In genomic region chrX:136204571-136204970, GRCh38 we compare ENCODE assay signal across 1 cellular context.
TF ChIP-seq lines count a peak whose summit lies in the region.

No MANE protein-coding gene starts in this region.

TF ChIP-seq in K562, 482 proteins besides CTCF, POLR2A, EP300 and RAD21 (continued from another document):
- TF ChIP-seq, protein P1, sequence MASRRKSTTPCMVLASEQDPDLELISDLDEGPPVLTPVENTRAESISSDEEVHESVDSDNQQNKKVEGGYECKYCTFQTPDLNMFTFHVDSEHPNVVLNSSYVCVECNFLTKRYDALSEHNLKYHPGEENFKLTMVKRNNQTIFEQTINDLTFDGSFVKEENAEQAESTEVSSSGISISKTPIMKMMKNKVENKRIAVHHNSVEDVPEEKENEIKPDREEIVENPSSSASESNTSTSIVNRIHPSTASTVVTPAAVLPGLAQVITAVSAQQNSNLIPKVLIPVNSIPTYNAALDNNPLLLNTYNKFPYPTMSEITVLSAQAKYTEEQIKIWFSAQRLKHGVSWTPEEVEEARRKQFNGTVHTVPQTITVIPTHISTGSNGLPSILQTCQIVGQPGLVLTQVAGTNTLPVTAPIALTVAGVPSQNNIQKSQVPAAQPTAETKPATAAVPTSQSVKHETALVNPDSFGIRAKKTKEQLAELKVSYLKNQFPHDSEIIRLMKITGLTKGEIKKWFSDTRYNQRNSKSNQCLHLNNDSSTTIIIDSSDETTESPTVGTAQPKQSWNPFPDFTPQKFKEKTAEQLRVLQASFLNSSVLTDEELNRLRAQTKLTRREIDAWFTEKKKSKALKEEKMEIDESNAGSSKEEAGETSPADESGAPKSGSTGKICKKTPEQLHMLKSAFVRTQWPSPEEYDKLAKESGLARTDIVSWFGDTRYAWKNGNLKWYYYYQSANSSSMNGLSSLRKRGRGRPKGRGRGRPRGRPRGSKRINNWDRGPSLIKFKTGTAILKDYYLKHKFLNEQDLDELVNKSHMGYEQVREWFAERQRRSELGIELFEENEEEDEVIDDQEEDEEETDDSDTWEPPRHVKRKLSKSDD (conservative IDR thresholded peaks at IDR 0.05; ENCODE audit: low read length), result no peak
- TF ChIP-seq ZNF77 (CRISPR knock-in tag; IDR thresholded peaks at IDR 0.05) (no peak), DIDO1 (tag; IDR thresholded peaks at IDR 0.05; ENCODE audit: low read depth) (no peak), FOXJ2 (tag; IDR thresholded peaks at IDR 0.05) (peak; percentile 60; the same call in 1 of the 2 replicates)
